ENCODE assay signal across 8 cellular contexts in genomic region chr2:12715878-12716249, GRCh38. TPM values are rescaled to one million over a fixed set of nuclear protein-coding genes. Genes with fewer than 3 reads are reported as not detected.
A peak's percentile ranks its signal among the peaks of the same experiment; 100 is the strongest.
DNase-seq lines count a peak whose midpoint lies in the region; ATAC-seq and TF ChIP-seq lines count a peak whose summit lies in the region.

No MANE protein-coding gene starts in this region.

- peak overlapping the region; percentile 87 for H3K9ac ChIP-seq in fibroblast of lung (ENCODE audit: insufficient read depth, low read length)

- no peaks in the 10 kb centered on the region for H3K9me3 Mint-ChIP-seq in activated T-cell treated with anti-CD3 and anti-CD28 coated beads, Interleukin-2, amount 50 U/mL, for 72 hours
- no peaks in the 10 kb centered on the region for H3K9me3 Mint-ChIP-seq in nephron progenitor cell

- peak overlapping the region; percentile 89 to 94 for H3K4me3 Mint-ChIP-seq in activated T-cell treated with anti-CD3 and anti-CD28 coated beads, Interleukin-2, amount 50 U/mL, for 72 hours
- H3K4me3 Mint-ChIP-seq in nephron progenitor cell, result peak overlapping the region; percentile 97

- peak overlapping the region; percentile 58 for H3K4me3 ChIP-seq in HL-60 (replicated peaks; ENCODE audit: insufficient read depth, low read length)
- H3K4me3 ChIP-seq in OCI-LY7 (ENCODE audit: low read depth, low read length, poor library complexity, severe bottlenecking), result peak overlapping the region; percentile 74
- H3K4me3 ChIP-seq in fibroblast of lung (replicated peaks in 1 of 4; ENCODE audit: control extremely low read depth in 1 of 4, insufficient read depth in 1 of 4, low read depth in 3 of 4, low read length in 4 of 4), result peak overlapping the region; percentile 66 to 97 (median 70)
- peak overlapping the region; percentile 69 to 87 (median 72) for H3K4me3 ChIP-seq in stomach

- TF ChIP-seq POLR2A in stomach (IDR thresholded peaks at IDR 0.05), result no peak

- TF ChIP-seq EP300 in stomach (IDR thresholded peaks at IDR 0.05), result no peak

- H3K9me2 ChIP-seq in OCI-LY7 (ENCODE audit: insufficient read depth, low read length), result no peaks in the 10 kb centered on the region

- POLR2A ChIA-PET in OCI-LY7 (lab: Charles Lee), result interaction anchor here (0.6 to 1.5 kb wide), 7 partner anchors 9 to 667 kb away, joined by 3 to 7 read pairs (median 3); no protein-coding TSS in a partner anchor

- H3K36me3 ChIP-seq in OCI-LY7 (ENCODE audit: insufficient read depth, low read length) (no peaks in the 10 kb centered on the region), fibroblast of lung (ENCODE audit: control insufficient read depth, insufficient read depth, low read length) (no peaks in the 10 kb centered on the region), stomach (no peaks in the 10 kb centered on the region)

- peaks cover 52% of the 10 kb centered on the region for H3K4me1 Mint-ChIP-seq in activated T-cell treated with anti-CD3 and anti-CD28 coated beads, Interleukin-2, amount 50 U/mL, for 72 hours (ENCODE audit: low read depth)
- H3K4me1 Mint-ChIP-seq in nephron progenitor cell, result peaks cover 35% of the 10 kb centered on the region

- DNase-seq in GM10266 (ENCODE audit: extremely low spot score) (peak; percentile 66), HL-60 (ENCODE audit: low read depth in 1 of 2, low spot score in 1 of 2) (peak in 1 of 2 experiments; percentile 70), OCI-LY7 (ENCODE audit: low spot score) (peak; percentile 86), fibroblast of lung (ENCODE audit: low read depth in 2 of 2) (peak; percentile 73 to 85), nephron progenitor cell (peak; percentile 66), stomach (peak; percentile 86)
- peak; percentile 78 to 81 for DNase-seq in activated T-cell treated with anti-CD3 and anti-CD28 coated beads, Interleukin-2, amount 50 U/mL, for 72 hours

- H2AFZ ChIP-seq in OCI-LY7 (ENCODE audit: low read length), result peak overlapping the region; percentile 93
- H2AFZ ChIP-seq in fibroblast of lung (ENCODE audit: low read length), result peak overlapping the region; percentile 52

- CTCF ChIA-PET in OCI-LY7 (lab: Charles Lee; ENCODE audit: unreplicated experiment), result interaction anchor here (0.6 to 3.2 kb wide), 4 partner anchors 13 to 282 kb away, joined by 3 to 17 read pairs (median 4); no protein-coding TSS in a partner anchor

- peak overlapping the region; percentile 64 for H3K27ac Mint-ChIP-seq in activated T-cell treated with anti-CD3 and anti-CD28 coated beads, Interleukin-2, amount 50 U/mL, for 72 hours
- peak overlapping the region; percentile 98 for H3K27ac Mint-ChIP-seq in nephron progenitor cell

- H3K27me3 ChIP-seq in HL-60 (ENCODE audit: insufficient read depth, poor library complexity, severe bottlenecking) (peaks cover 23% of the 10 kb centered on the region), fibroblast of lung (ENCODE audit: control insufficient read depth, insufficient read depth, low read length) (no peaks in the 10 kb centered on the region), stomach (peaks cover 0 to 14% (median 0%) of the 10 kb centered on the region in 3 donors)

- no TSS peak for BruUV-seq in OCI-LY7 (replicated peaks; lab: Mats Ljungman, UMichigan)

- no peak overlapping the region for H3K27ac ChIP-seq in HL-60 (replicated peaks)
- peak overlapping the region; percentile 45 for H3K27ac ChIP-seq in OCI-LY7 (ENCODE audit: low read depth, low read length, poor library complexity, severe bottlenecking)
- peak overlapping the region; percentile 90 for H3K27ac ChIP-seq in fibroblast of lung (ENCODE audit: insufficient read depth, low read length)
- peak overlapping the region; percentile 92 to 97 (median 95) for H3K27ac ChIP-seq in stomach

- peak; percentile 48 for ATAC-seq in activated T-cell treated with anti-CD3 and anti-CD28 coated beads, Interleukin-2, amount 50 U/mL, for 72 hours (replicated peaks in 1 of 2)
- ATAC-seq in HG02938 (IDR thresholded peaks at IDR 0.05; ENCODE audit: unreplicated experiment), result no peak

- TF ChIP-seq CTCF in GM10266 (IDR thresholded peaks at IDR 0.05; ENCODE audit: control insufficient read depth, insufficient read depth, low read depth, missing control alignments) (peak; percentile 43), HL-60 (IDR thresholded peaks at IDR 0.05; ENCODE audit: insufficient read depth, low read length) (peak; percentile 75), OCI-LY7 (conservative IDR thresholded peaks at IDR 0.05; ENCODE audit: low read length) (peak; percentile 83), fibroblast of lung (conservative IDR thresholded peaks at IDR 0.05 in 1 of 2, IDR thresholded peaks at IDR 0.05 in 1 of 2; ENCODE audit: low read depth in 1 of 2, low read length in 2 of 2) (peak; percentile 43 to 66), nephron progenitor cell (IDR thresholded peaks at IDR 0.05) (peak; percentile 47), stomach (IDR thresholded peaks at IDR 0.05) (peak in 5 of 7 experiments; percentile 48 to 69 (median 67))

- H3K27me3 Mint-ChIP-seq in activated T-cell treated with anti-CD3 and anti-CD28 coated beads, Interleukin-2, amount 50 U/mL, for 72 hours (ENCODE audit: low read depth), result peaks cover 22% of the 10 kb centered on the region
- H3K27me3 Mint-ChIP-seq in nephron progenitor cell (ENCODE audit: low read depth, poor library complexity), result no peaks in the 10 kb centered on the region

- 2 to 14% (median 3%) methylated on average over 10 of the region's 10 CpGs for WGBS in stomach, 5 donors

- H4K20me1 ChIP-seq in OCI-LY7 (ENCODE audit: insufficient read depth, low read length) (0 out of 2 replicates have a peak, but pooled peaks cover 4% of the 10 kb centered on the region), fibroblast of lung (ENCODE audit: control insufficient read depth, extremely low read depth, insufficient read depth, low read length) (no peaks in the 10 kb centered on the region)

- peaks cover 3 to 5% of the 10 kb centered on the region in 2 donors for H3K36me3 Mint-ChIP-seq in activated T-cell treated with anti-CD3 and anti-CD28 coated beads, Interleukin-2, amount 50 U/mL, for 72 hours (ENCODE audit: insufficient read depth in 2 of 2)
- no peaks in the 10 kb centered on the region for H3K36me3 Mint-ChIP-seq in nephron progenitor cell (ENCODE audit: low read depth)

- intact Hi-C loops in OCI-LY7 (cut with micrococcal nuclease; ENCODE audit: unreplicated experiment) (loop anchor here (1.0 to 5.0 kb wide), 11 partner anchors 99 to 969 kb away; partner anchors contain the start of gene LPIN1), stomach (cut with DNase I; ENCODE audit: low total_unique reads) (loop anchor here (10.0 kb wide), 1 partner anchor 881 kb away; no protein-coding TSS in a partner anchor)

- H3K9me3 ChIP-seq in OCI-LY7 (ENCODE audit: low read length), result no peaks in the 10 kb centered on the region
- no peaks in the 10 kb centered on the region for H3K9me3 ChIP-seq in fibroblast of lung (ENCODE audit: control insufficient read depth, insufficient read depth, low read depth, low read length)
- no peaks in the 10 kb centered on the region for H3K9me3 ChIP-seq in stomach

- H3K79me2 ChIP-seq in OCI-LY7 (ENCODE audit: insufficient read depth, low read depth, low read length) (no peaks in the 10 kb centered on the region), fibroblast of lung (ENCODE audit: control insufficient read depth, insufficient read depth, low read length) (peaks cover 37% of the 10 kb centered on the region)

- H3K4me1 ChIP-seq in OCI-LY7 (ENCODE audit: insufficient read depth, low read length, poor library complexity, severe bottlenecking) (peaks cover 33% of the 10 kb centered on the region), fibroblast of lung (ENCODE audit: control insufficient read depth, extremely low read depth, insufficient read depth, low read length) (peaks cover 9% of the 10 kb centered on the region), stomach (peaks cover 23 to 41% (median 33%) of the 10 kb centered on the region in 4 donors)

- H3K4me2 ChIP-seq in OCI-LY7 (ENCODE audit: low read length), result peak overlapping the region; percentile 99
- peak overlapping the region; percentile 88 for H3K4me2 ChIP-seq in fibroblast of lung (ENCODE audit: extremely low read depth, insufficient read depth, low read length)

RNA-seq across cellular contexts. Expression of gene TRIB2, which starts 0.9 kb away (rescaled TPM):
- total RNA-seq in OCI-LY7 (2014; rRNA removed; shearing (Covaris generic)), result 11.8 and 18.8 TPM in 2 replicates
- 25.5 and 26.0 TPM in 2 replicates for total RNA-seq in OCI-LY7 (2022)
- 1 to 10 TPM; 2.4 to 4.1 TPM for total RNA-seq in activated T-cell treated with anti-CD3 and anti-CD28 coated beads, Interleukin-2, amount 50 U/mL, for 72 hours
- total RNA-seq in fibroblast of lung, result 31.0 and 38.5 TPM in 2 replicates
- 23.4 and 26.1 TPM in 2 replicates for polyA plus RNA-seq in fibroblast of lung
- polyA plus RNA-seq in fibroblast of lung (2012), result 21.0 and 29.7 TPM in 2 replicates
- 22.2 and 35.6 TPM in 2 replicates for polyA minus RNA-seq in fibroblast of lung (ENCODE audit: low replicate concordance)
- 100 to 1,000 TPM in 2 of 5 donors, 10 to 100 TPM in 2, 1 to 10 TPM in 1; 6.4 to 226 (median 91.0) TPM for total RNA-seq in stomach
- 10 to 100 TPM; 26.4 to 33.6 (median 29.8) TPM for polyA plus RNA-seq in stomach
